Comparison of ENCODE assay signal across 1 cellular context in genomic region chr17:15453246-15453645, GRCh38.
TF ChIP-seq lines count a peak whose summit lies in the region.

No MANE protein-coding gene starts in this region.

TF ChIP-seq in HepG2, 621 proteins besides CTCF, POLR2A, EP300 and RAD21:
- TF ChIP-seq, protein P1, sequence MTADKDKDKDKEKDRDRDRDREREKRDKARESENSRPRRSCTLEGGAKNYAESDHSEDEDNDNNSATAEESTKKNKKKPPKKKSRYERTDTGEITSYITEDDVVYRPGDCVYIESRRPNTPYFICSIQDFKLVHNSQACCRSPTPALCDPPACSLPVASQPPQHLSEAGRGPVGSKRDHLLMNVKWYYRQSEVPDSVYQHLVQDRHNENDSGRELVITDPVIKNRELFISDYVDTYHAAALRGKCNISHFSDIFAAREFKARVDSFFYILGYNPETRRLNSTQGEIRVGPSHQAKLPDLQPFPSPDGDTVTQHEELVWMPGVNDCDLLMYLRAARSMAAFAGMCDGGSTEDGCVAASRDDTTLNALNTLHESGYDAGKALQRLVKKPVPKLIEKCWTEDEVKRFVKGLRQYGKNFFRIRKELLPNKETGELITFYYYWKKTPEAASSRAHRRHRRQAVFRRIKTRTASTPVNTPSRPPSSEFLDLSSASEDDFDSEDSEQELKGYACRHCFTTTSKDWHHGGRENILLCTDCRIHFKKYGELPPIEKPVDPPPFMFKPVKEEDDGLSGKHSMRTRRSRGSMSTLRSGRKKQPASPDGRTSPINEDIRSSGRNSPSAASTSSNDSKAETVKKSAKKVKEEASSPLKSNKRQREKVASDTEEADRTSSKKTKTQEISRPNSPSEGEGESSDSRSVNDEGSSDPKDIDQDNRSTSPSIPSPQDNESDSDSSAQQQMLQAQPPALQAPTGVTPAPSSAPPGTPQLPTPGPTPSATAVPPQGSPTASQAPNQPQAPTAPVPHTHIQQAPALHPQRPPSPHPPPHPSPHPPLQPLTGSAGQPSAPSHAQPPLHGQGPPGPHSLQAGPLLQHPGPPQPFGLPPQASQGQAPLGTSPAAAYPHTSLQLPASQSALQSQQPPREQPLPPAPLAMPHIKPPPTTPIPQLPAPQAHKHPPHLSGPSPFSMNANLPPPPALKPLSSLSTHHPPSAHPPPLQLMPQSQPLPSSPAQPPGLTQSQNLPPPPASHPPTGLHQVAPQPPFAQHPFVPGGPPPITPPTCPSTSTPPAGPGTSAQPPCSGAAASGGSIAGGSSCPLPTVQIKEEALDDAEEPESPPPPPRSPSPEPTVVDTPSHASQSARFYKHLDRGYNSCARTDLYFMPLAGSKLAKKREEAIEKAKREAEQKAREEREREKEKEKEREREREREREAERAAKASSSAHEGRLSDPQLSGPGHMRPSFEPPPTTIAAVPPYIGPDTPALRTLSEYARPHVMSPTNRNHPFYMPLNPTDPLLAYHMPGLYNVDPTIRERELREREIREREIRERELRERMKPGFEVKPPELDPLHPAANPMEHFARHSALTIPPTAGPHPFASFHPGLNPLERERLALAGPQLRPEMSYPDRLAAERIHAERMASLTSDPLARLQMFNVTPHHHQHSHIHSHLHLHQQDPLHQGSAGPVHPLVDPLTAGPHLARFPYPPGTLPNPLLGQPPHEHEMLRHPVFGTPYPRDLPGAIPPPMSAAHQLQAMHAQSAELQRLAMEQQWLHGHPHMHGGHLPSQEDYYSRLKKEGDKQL (CRISPR knock-in tag; IDR thresholded peaks at IDR 0.05; ENCODE audit: low read depth): no peak
- TF ChIP-seq ELF4 (CRISPR knock-in tag; IDR thresholded peaks at IDR 0.05; ENCODE audit: borderline replicate concordance) (no peak), POLR2AphosphoS5 (IDR thresholded peaks at IDR 0.05; ENCODE audit: low read depth, low read length) (no peak), CBX1 (IDR thresholded peaks at IDR 0.05; ENCODE audit: low read depth) (no peak), TAF15 (IDR thresholded peaks at IDR 0.05; ENCODE audit: low read depth, low read length, poor library complexity, severe bottlenecking) (no peak), MTF2 (CRISPR knock-in tag; IDR thresholded peaks at IDR 0.05; ENCODE audit: borderline replicate concordance) (no peak)
